9 cellular contexts compared by ENCODE assay signal in the genomic region with DNA sequence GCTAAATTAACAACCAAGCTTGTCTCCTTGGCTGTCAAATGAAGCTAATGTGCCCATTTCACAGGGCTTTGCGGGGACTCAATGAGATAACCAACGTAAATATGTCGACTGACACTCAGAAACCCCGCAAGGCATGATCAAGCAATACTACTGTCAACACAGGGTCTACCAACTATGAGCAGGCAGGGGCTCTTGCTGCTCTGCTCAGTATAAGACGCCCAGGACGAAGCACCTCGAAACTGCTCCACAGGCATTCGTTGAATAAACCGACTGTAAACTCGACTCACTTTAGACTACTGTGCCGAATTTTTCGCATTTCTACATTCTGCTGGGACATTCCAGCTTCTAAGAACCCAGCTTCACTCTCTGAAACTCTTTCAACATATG. TPM values are rescaled to one million over a fixed set of nuclear protein-coding genes. Genes with fewer than 3 reads are reported as not detected.
A peak's percentile ranks its signal among the peaks of the same experiment; 100 is the strongest.
DNase-seq lines count a peak whose midpoint lies in the region; ATAC-seq and TF ChIP-seq lines count a peak whose summit lies in the region.
"Had no signal": no experiment of that assay in that cellular context is flagged by ENCODE, and none has a peak within 500 bp of the region (broad histone marks: within the 10 kb centered on the region; RNA-seq: fewer than 3 reads in every experiment).

No MANE protein-coding gene starts in this region.

- DNase-seq in BJ (ENCODE audit: low read depth) (no peak), coronary artery (ENCODE audit: low spot score) (no peak), T1000 (lab: John Stamatoyannopoulos, UW) (no peak), NCI-H1436 treated with DMSO at 0.1 percent for 48 hours (lab: John Stamatoyannopoulos, UW) (no peak), Karpas-422 (no peak)

- no peaks in the 10 kb centered on the region for H3K9me2 ChIP-seq in Karpas-422 (replicated peaks; ENCODE audit: insufficient read depth, low read length)

- no peaks in the 10 kb centered on the region for H3K27me3 ChIP-seq in BJ (ENCODE audit: control insufficient read depth, insufficient read depth, low read length)
- no peaks in the 10 kb centered on the region for H3K27me3 ChIP-seq in Karpas-422 (ENCODE audit: low read length)

- no peaks in the 10 kb centered on the region for H4K20me1 ChIP-seq in Karpas-422 (ENCODE audit: insufficient read depth, low read depth, low read length)

- CTCF ChIA-PET in BJ (lab: Yijun Ruan, JAX), result interaction anchor here (0.9 kb wide), 1 partner anchor 14 kb away, joined by 3 read pairs; no protein-coding TSS in a partner anchor

- H3K79me2 ChIP-seq in Karpas-422 (ENCODE audit: low read length), result no peaks in the 10 kb centered on the region

- no peak overlapping the region for H2AFZ ChIP-seq in Karpas-422 (ENCODE audit: low read length)

- no peak for TF ChIP-seq CTCF in BJ (IDR thresholded peaks at IDR 0.05; ENCODE audit: insufficient read depth, low read depth, low read length)
- no peak for TF ChIP-seq CTCF in coronary artery (IDR thresholded peaks at IDR 0.05)
- no peak for TF ChIP-seq CTCF in nephron (IDR thresholded peaks at IDR 0.05; ENCODE audit: unreplicated experiment in 3 of 3)

- POLR2A ChIA-PET in BJ (lab: Charles Lee), result no interaction called here

- H3K36me3 ChIP-seq in BJ (ENCODE audit: control insufficient read depth, insufficient read depth, low read length), result peaks cover 3% of the 10 kb centered on the region; the same call in 1 of the 2 replicates
- no peaks in the 10 kb centered on the region for H3K36me3 ChIP-seq in Karpas-422 (ENCODE audit: insufficient read depth, low read length)

- no peak overlapping the region for H3K9ac ChIP-seq in Karpas-422 (ENCODE audit: low read length)

- peak; percentile 4 for ATAC-seq in HG03342 (IDR thresholded peaks at IDR 0.05; ENCODE audit: unreplicated experiment)
- ATAC-seq in HG02885 (IDR thresholded peaks at IDR 0.05; ENCODE audit: poor library complexity, unreplicated experiment), result no peak

- peaks cover 2% of the 10 kb centered on the region for H3K9me3 Mint-ChIP-seq in nephron

- H3K4me3 Mint-ChIP-seq in nephron, result peak overlapping the region; percentile 97 to 99 (median 99)

- H3K9me3 ChIP-seq in Karpas-422 (ENCODE audit: low read length), result no peaks in the 10 kb centered on the region

- peaks cover 4% of the 10 kb centered on the region for H3K36me3 Mint-ChIP-seq in nephron (ENCODE audit: low read depth)

- peak overlapping the region; percentile 85 for H3K4me3 ChIP-seq in BJ (ENCODE audit: low read depth, low read length)
- peak overlapping the region; percentile 87 for H3K4me3 ChIP-seq in coronary artery
- no peak overlapping the region for H3K4me3 ChIP-seq in Karpas-422 (ENCODE audit: low read length)

- peaks cover 4% of the 10 kb centered on the region for H3K4me1 Mint-ChIP-seq in nephron

- H3K27me3 Mint-ChIP-seq in nephron (ENCODE audit: low read depth), result no peaks in the 10 kb centered on the region

- peak overlapping the region; percentile 38 to 82 (median 74) for H3K27ac Mint-ChIP-seq in nephron

- H3K4me2 ChIP-seq in Karpas-422 (ENCODE audit: low read depth, low read length, poor library complexity, severe bottlenecking), result no peak overlapping the region

- H3K4me1 ChIP-seq in Karpas-422 (ENCODE audit: low read length), result no peaks in the 10 kb centered on the region

- H3K27ac ChIP-seq in coronary artery (peak overlapping the region; percentile 17 to 84), Karpas-422 (ENCODE audit: low read length) (no peak overlapping the region)

RNA-seq across cellular contexts. Expression of a gene that starts 55.0 kb away (rescaled TPM):
- polyA plus RNA-seq in BJ (2011; rRNA removed), result not detected in 2 replicates
- not detected in 2 replicates for polyA minus RNA-seq in BJ (2011; rRNA and poly(A)+ RNA removed)
- total RNA-seq in Karpas-422 (2014; rRNA removed; shearing (Covaris generic); ENCODE audit: low replicate concordance), result not detected in 2 replicates
- total RNA-seq: subcutaneous adipose tissue had no signal
